10 cellular contexts compared by ENCODE assay signal in genomic region chr1:245051349-245052221, GRCh38.
DNase-seq lines count a peak whose midpoint lies in the region; ATAC-seq and TF ChIP-seq lines count a peak whose summit lies in the region.
"Had no signal": no experiment of that assay in that cellular context is flagged by ENCODE, and none has a peak within 500 bp of the region (broad histone marks: within the 10 kb centered on the region; RNA-seq: fewer than 3 reads in every experiment).

No MANE protein-coding gene starts in this region.

- H3K4me3 ChIP-seq in thyroid gland (replicated peaks in 1 of 3) (no peak overlapping the region), breast epithelium (no peak overlapping the region)
- H3K4me3 ChIP-seq: SJSA1 had no signal

- TF ChIP-seq CTCF in thyroid gland (IDR thresholded peaks at IDR 0.05) (no peak), breast epithelium (IDR thresholded peaks at IDR 0.05) (no peak)

- peak; percentile 25 for DNase-seq in activated naive CD4-positive, alpha-beta T cell treated with anti-CD3 and anti-CD28 coated beads, Interleukin-2, amount 10 ng/mL, durations not matched to agents 7 days and 5 days
- no peak for DNase-seq in activated naive CD4-positive, alpha-beta T cell treated with anti-CD3 and anti-CD28 coated beads, Interleukin-2, amount 50 U/mL, for 16 hours
- peak; percentile 47 for DNase-seq in inferior parietal cortex (ENCODE audit: extremely low spot score)
- DNase-seq in thyroid gland = peak; percentile 69 to 79
- no peak for DNase-seq in breast epithelium (ENCODE audit: low spot score in 2 of 2)
- DNase-seq in NCI-H146 treated with DMSO at 0.1 percent for 48 hours (lab: John Stamatoyannopoulos, UW; ENCODE audit: unreplicated experiment) = no peak
- DNase-seq: islet precursor cell had no signal

- 36 to 39% methylated on average over 18 of the region's 18 CpGs for WGBS in thyroid gland, 2 donors

- H3K27me3 ChIP-seq in thyroid gland = no peaks in the 10 kb centered on the region
- H3K27me3 ChIP-seq in breast epithelium = no peaks in the 10 kb centered on the region
- H3K27me3 ChIP-seq: SJSA1 had no signal

- H3K36me3 Mint-ChIP-seq in activated naive CD4-positive, alpha-beta T cell treated with anti-CD3 and anti-CD28 coated beads, Interleukin-2, amount 10 ng/mL, durations not matched to agents 7 days and 5 days = no peaks in the 10 kb centered on the region
- peaks cover 3% of the 10 kb centered on the region for H3K36me3 Mint-ChIP-seq in activated naive CD8-positive, alpha-beta T cell

- H3K36me3 ChIP-seq in thyroid gland (no peaks in the 10 kb centered on the region), breast epithelium (no peaks in the 10 kb centered on the region)
- H3K36me3 ChIP-seq: SJSA1 had no signal

- CTCF ChIA-PET in activated naive CD4-positive, alpha-beta T cell treated with anti-CD3 and anti-CD28 coated beads, Interleukin-2, amount 10 ng/mL, durations not matched to agents 7 days and 5 days (lab: Charles Lee) = interaction anchor here (0.6 to 2.0 kb wide), 6 partner anchors 9 to 1065 kb away, joined by 3 to 14 read pairs (median 4); no protein-coding TSS in a partner anchor

- H3K27ac Mint-ChIP-seq in activated naive CD4-positive, alpha-beta T cell treated with anti-CD3 and anti-CD28 coated beads, Interleukin-2, amount 10 ng/mL, durations not matched to agents 7 days and 5 days = no peak overlapping the region
- peak overlapping the region; percentile 55 for H3K27ac Mint-ChIP-seq in activated naive CD8-positive, alpha-beta T cell

- peak overlapping the region; percentile 1 for H3K4me3 Mint-ChIP-seq in activated naive CD4-positive, alpha-beta T cell treated with anti-CD3 and anti-CD28 coated beads, Interleukin-2, amount 10 ng/mL, durations not matched to agents 7 days and 5 days
- peak overlapping the region; percentile 57 for H3K4me3 Mint-ChIP-seq in activated naive CD8-positive, alpha-beta T cell

- H3K9me3 ChIP-seq in thyroid gland (no peaks in the 10 kb centered on the region), breast epithelium (no peaks in the 10 kb centered on the region)
- H3K9me3 ChIP-seq: SJSA1 had no signal

- ATAC-seq in HG02870 (IDR thresholded peaks at IDR 0.05; ENCODE audit: unreplicated experiment) = no peak

- intact Hi-C loops in thyroid gland (cut with DNase I) = no loop called here
- intact Hi-C loops in breast epithelium (cut with DNase I; ENCODE audit: low total_unique reads) = no loop called here

- peaks cover 17% of the 10 kb centered on the region for H3K4me1 Mint-ChIP-seq in activated naive CD4-positive, alpha-beta T cell treated with anti-CD3 and anti-CD28 coated beads, Interleukin-2, amount 10 ng/mL, durations not matched to agents 7 days and 5 days
- peaks cover 14% of the 10 kb centered on the region for H3K4me1 Mint-ChIP-seq in activated naive CD8-positive, alpha-beta T cell (ENCODE audit: low read depth)

- H3K27ac ChIP-seq in thyroid gland = no peak overlapping the region
- H3K27ac ChIP-seq in breast epithelium = no peak overlapping the region
- H3K27ac ChIP-seq: SJSA1 had no signal

- H3K27me3 Mint-ChIP-seq in activated naive CD4-positive, alpha-beta T cell treated with anti-CD3 and anti-CD28 coated beads, Interleukin-2, amount 10 ng/mL, durations not matched to agents 7 days and 5 days = peaks cover 19% of the 10 kb centered on the region
- peaks cover 3% of the 10 kb centered on the region for H3K27me3 Mint-ChIP-seq in activated naive CD8-positive, alpha-beta T cell

- no peaks in the 10 kb centered on the region for H3K9me3 Mint-ChIP-seq in activated naive CD4-positive, alpha-beta T cell treated with anti-CD3 and anti-CD28 coated beads, Interleukin-2, amount 10 ng/mL, durations not matched to agents 7 days and 5 days
- no peaks in the 10 kb centered on the region for H3K9me3 Mint-ChIP-seq in activated naive CD8-positive, alpha-beta T cell (ENCODE audit: low read depth)

- no peaks in the 10 kb centered on the region for H3K4me1 ChIP-seq in thyroid gland
- no peaks in the 10 kb centered on the region for H3K4me1 ChIP-seq in breast epithelium
- H3K4me1 ChIP-seq: SJSA1 had no signal

- TF ChIP-seq POLR2A in thyroid gland (IDR thresholded peaks at IDR 0.05) (no peak), breast epithelium (IDR thresholded peaks at IDR 0.05) (no peak)

Comparison
In these comparisons a context has a peak if more than half of its experiments do, and no peak if none do; other contexts are left out.
1. DNase-seq: peak in activated naive CD4-positive, alpha-beta T cell treated with anti-CD3 and anti-CD28 coated beads, Interleukin-2, amount 10 ng/mL, durations not matched to agents 7 days and 5 days (single experiment), inferior parietal cortex (single experiment) and thyroid gland (2 of 2); none in activated naive CD4-positive, alpha-beta T cell treated with anti-CD3 and anti-CD28 coated beads, Interleukin-2, amount 50 U/mL, for 16 hours (single experiment), breast epithelium (0 of 2) and NCI-H146 treated with DMSO at 0.1 percent for 48 hours (single experiment).